ENCODE assay signal across 9 cellular contexts in genomic region chr15:31442203-31443090, GRCh38.
DNase-seq lines count a peak whose midpoint lies in the region; ATAC-seq, FAIRE-seq and TF ChIP-seq lines count a peak whose summit lies in the region.
"Had no signal": no experiment of that assay in that cellular context is flagged by ENCODE, and none has a peak within 500 bp of the region (broad histone marks: within the 10 kb centered on the region; RNA-seq: fewer than 3 reads in every experiment).

No MANE protein-coding gene starts in this region.

- CTCF ChIA-PET in A549 (lab: Yijun Ruan, JAX): interaction anchor here (0.9 to 12.2 kb wide), 5 partner anchors 9 to 46 kb away, joined by 3 to 254 read pairs (median 4); no protein-coding TSS in a partner anchor

- peak; percentile 68 for FAIRE-seq in A549 (lab: Jason Lieb, UNC)
- peak; percentile 52 for FAIRE-seq in GM18507 (lab: Jason Lieb, UNC)

- H3K9me3 Mint-ChIP-seq in activated T-helper 17 cell treated with anti-CD3 and anti-CD28 coated beads, Interleukin-2, amount 50 U/mL, for 72 hours: no peaks in the 10 kb centered on the region
- H3K9me3 Mint-ChIP-seq: brain had no signal

- peak overlapping the region; percentile 74 for H3K4me3 Mint-ChIP-seq in activated T-helper 17 cell treated with anti-CD3 and anti-CD28 coated beads, Interleukin-2, amount 50 U/mL, for 72 hours

- WGBS in A549 (ENCODE audit: missing lambda C conversion rate): 83% methylated on average over 16 of the region's 16 CpGs

- peak in 1 of 2 experiments; percentile 25; a peak in 1 of 5 replicates for TF ChIP-seq RAD21 in A549 (conservative IDR thresholded peaks at IDR 0.05 in 1 of 2, IDR thresholded peaks at IDR 0.05 in 1 of 2)

- peak overlapping the region; percentile 38; the same call in 2 of the 3 replicates for H3K4me2 ChIP-seq in A549

- no peaks in the 10 kb centered on the region for H3K27me3 Mint-ChIP-seq in activated T-helper 17 cell treated with anti-CD3 and anti-CD28 coated beads, Interleukin-2, amount 50 U/mL, for 72 hours

- H3K4me3 ChIP-seq in A549: no peak overlapping the region

- H3K36me3 Mint-ChIP-seq in activated T-helper 17 cell treated with anti-CD3 and anti-CD28 coated beads, Interleukin-2, amount 50 U/mL, for 72 hours (ENCODE audit: low read depth): no peaks in the 10 kb centered on the region
- H3K36me3 Mint-ChIP-seq: brain had no signal

- H3K4me1 Mint-ChIP-seq in activated T-helper 17 cell treated with anti-CD3 and anti-CD28 coated beads, Interleukin-2, amount 50 U/mL, for 72 hours: peaks cover 34% of the 10 kb centered on the region

- peaks cover 34% of the 10 kb centered on the region for H3K4me1 ChIP-seq in A549

- H3K27ac Mint-ChIP-seq in activated T-helper 17 cell treated with anti-CD3 and anti-CD28 coated beads, Interleukin-2, amount 50 U/mL, for 72 hours: peak overlapping the region; percentile 14

- POLR2A ChIA-PET in A549 (lab: Yijun Ruan, JAX): no interaction called here

- peak; percentile 51 to 52 for DNase-seq in A549 (ENCODE audit: low read depth in 1 of 2, low spot score in 1 of 2)
- no peak for DNase-seq in GM18507 (ENCODE audit: extremely low spot score, insufficient read length, low read depth)
- peak; percentile 47 for DNase-seq in iPS-NIHi7 (ENCODE audit: extremely low spot score)
- no peak for DNase-seq in NCI-H2196 treated with DMSO at 0.1 percent for 48 hours (lab: John Stamatoyannopoulos, UW; ENCODE audit: unreplicated experiment)
- DNase-seq in NCI-H510A (lab: John Stamatoyannopoulos, UW): no peak

- no peaks in the 10 kb centered on the region for H3K9me3 ChIP-seq in A549

- H3K27ac ChIP-seq in A549: no peak overlapping the region

- ATAC-seq in A549 (peak; percentile 68 to 79), GM18861 (IDR thresholded peaks at IDR 0.05; ENCODE audit: unreplicated experiment) (no peak), GM21381 (IDR thresholded peaks at IDR 0.05; ENCODE audit: unreplicated experiment) (no peak)
- peak; percentile 12 for ATAC-seq in activated T-helper 17 cell treated with anti-CD3 and anti-CD28 coated beads, Interleukin-2, amount 50 U/mL, for 72 hours (replicated peaks)

- 0 out of 3 replicates have a peak, but pooled peaks have one; percentile 12 for TF ChIP-seq CTCF in A549 (IDR thresholded peaks at IDR 0.05)

- TF ChIP-seq EP300 in A549 (IDR thresholded peaks at IDR 0.05): no peak

- TF ChIP-seq POLR2A in A549 (IDR thresholded peaks at IDR 0.05; ENCODE audit: low read length): no peak

TF ChIP-seq in A549, 52 proteins besides CTCF, POLR2A, EP300 and RAD21:
- TF ChIP-seq ESRRA (IDR thresholded peaks at IDR 0.05; ENCODE audit: borderline replicate concordance, low read length) (no peak), FOXS1 (CRISPR knock-in tag; IDR thresholded peaks at IDR 0.05) (no peak), KDM1A (IDR thresholded peaks at IDR 0.05; ENCODE audit: low read depth) (no peak), SMC3 (IDR thresholded peaks at IDR 0.05) (no peak), FOSL2 (IDR thresholded peaks at IDR 0.05) (no peak), FOSL2 (CRISPR knock-in tag; IDR thresholded peaks at IDR 0.05) (peak; percentile 21), E2F6 (IDR thresholded peaks at IDR 0.05; ENCODE audit: borderline replicate concordance, low read depth) (no peak)

Comparison
In these comparisons a context has a peak if more than half of its experiments do, and no peak if none do; other contexts are left out.
1. ATAC-seq: peak in A549 (2 of 2) and activated T-helper 17 cell treated with anti-CD3 and anti-CD28 coated beads, Interleukin-2, amount 50 U/mL, for 72 hours (single experiment); none in GM18861 (single experiment) and GM21381 (single experiment).
2. DNase-seq: peak in A549 (2 of 2) and iPS-NIHi7 (single experiment); none in GM18507 (single experiment), NCI-H2196 treated with DMSO at 0.1 percent for 48 hours (single experiment) and NCI-H510A (single experiment).